In genomic region chr14:95300002-95300696, GRCh38 we compare ENCODE assay signal across 1 cellular context.
TF ChIP-seq lines count a peak whose summit lies in the region.

No MANE protein-coding gene starts in this region.

TF ChIP-seq in GM23338, 12 proteins besides CTCF, POLR2A, EP300 and RAD21 (continued from another document):
- TF ChIP-seq ZNF462 (CRISPR knock-in tag; IDR thresholded peaks at IDR 0.05) (no peak), EZH2phosphoT487 (IDR thresholded peaks at IDR 0.05; ENCODE audit: unreplicated experiment) (no peak), JUNB (IDR thresholded peaks at IDR 0.05; ENCODE audit: unreplicated experiment) (no peak)
